Comparison of ENCODE assay signal across 1 cellular context in the genomic region with DNA sequence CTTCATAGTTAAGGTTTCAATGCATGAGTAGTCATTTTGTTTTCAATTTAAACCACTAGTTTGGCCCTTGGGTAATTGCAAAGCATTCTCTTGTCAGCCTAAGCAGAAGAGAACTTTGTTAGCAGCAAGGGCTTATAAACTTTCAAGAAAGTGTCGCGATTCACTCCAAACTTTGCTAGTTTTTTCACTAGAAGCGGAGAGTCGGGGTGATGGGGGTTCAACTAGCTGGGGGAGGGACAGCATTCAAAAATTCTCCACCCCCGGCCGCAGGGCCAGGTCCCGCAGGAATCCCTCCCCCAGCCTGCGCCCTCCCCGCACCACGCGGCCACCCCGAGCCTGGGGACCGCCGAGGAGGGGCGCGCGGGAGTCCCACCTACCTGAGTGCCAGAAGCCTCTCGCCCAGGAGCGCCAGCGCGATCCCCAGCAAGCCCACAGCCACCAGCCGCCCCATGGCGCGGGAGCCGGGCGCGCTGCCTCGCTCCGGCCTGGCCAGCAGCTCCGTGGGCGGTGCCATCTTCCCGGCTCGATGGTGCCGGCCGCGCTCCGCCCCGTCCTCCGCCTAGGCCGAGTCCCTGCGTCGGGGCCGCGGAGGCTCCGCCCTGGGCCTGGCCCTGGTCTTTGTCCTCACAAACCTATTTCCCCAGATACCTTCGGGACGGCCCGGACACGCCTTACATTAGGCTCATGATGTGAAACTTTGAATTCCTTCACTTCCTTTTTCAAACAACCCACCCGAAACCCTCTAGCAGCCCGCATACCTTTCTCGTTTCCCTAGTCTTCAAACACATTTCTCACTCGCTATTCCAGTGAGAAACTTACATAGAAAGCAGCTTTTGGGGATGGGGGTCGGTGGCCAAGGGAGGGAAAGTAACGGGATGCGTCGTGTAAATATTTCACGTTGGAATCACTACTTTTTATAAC.
A peak's percentile ranks its signal among the peaks of the same experiment; 100 is the strongest.
TF ChIP-seq lines count a peak whose summit lies in the region.

A gene (minus strand): TSS at position 528 of the 921 bp plus-strand sequence. CDS start 77 bp downstream, at position 451.

TF ChIP-seq in HepG2, 621 proteins besides CTCF, POLR2A, EP300 and RAD21 (continued from another document and continues in another):
- TF ChIP-seq, protein P1, sequence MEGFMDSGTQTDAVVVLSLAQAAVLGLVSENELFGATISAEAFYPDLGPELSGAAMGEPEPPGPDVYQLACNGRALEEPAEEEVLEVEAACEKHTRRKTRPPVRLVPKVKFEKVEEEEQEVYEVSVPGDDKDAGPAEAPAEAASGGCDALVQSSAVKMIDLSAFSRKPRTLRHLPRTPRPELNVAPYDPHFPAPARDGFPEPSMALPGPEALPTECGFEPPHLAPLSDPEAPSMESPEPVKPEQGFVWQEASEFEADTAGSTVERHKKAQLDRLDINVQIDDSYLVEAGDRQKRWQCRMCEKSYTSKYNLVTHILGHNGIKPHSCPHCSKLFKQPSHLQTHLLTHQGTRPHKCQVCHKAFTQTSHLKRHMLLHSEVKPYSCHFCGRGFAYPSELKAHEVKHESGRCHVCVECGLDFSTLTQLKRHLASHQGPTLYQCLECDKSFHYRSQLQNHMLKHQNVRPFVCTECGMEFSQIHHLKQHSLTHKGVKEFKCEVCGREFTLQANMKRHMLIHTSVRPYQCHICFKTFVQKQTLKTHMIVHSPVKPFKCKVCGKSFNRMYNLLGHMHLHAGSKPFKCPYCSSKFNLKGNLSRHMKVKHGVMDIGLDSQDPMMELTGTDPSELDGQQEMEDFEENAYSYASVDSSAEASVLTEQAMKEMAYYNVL (CRISPR knock-in tag; IDR thresholded peaks at IDR 0.05; ENCODE audit: borderline replicate concordance) = no peak
- TF ChIP-seq ZNF75D (CRISPR knock-in tag; IDR thresholded peaks at IDR 0.05; ENCODE audit: borderline replicate concordance) = no peak
- TF ChIP-seq NCOA5 (CRISPR knock-in tag; IDR thresholded peaks at IDR 0.05) = no peak
- TF ChIP-seq, protein P2, sequence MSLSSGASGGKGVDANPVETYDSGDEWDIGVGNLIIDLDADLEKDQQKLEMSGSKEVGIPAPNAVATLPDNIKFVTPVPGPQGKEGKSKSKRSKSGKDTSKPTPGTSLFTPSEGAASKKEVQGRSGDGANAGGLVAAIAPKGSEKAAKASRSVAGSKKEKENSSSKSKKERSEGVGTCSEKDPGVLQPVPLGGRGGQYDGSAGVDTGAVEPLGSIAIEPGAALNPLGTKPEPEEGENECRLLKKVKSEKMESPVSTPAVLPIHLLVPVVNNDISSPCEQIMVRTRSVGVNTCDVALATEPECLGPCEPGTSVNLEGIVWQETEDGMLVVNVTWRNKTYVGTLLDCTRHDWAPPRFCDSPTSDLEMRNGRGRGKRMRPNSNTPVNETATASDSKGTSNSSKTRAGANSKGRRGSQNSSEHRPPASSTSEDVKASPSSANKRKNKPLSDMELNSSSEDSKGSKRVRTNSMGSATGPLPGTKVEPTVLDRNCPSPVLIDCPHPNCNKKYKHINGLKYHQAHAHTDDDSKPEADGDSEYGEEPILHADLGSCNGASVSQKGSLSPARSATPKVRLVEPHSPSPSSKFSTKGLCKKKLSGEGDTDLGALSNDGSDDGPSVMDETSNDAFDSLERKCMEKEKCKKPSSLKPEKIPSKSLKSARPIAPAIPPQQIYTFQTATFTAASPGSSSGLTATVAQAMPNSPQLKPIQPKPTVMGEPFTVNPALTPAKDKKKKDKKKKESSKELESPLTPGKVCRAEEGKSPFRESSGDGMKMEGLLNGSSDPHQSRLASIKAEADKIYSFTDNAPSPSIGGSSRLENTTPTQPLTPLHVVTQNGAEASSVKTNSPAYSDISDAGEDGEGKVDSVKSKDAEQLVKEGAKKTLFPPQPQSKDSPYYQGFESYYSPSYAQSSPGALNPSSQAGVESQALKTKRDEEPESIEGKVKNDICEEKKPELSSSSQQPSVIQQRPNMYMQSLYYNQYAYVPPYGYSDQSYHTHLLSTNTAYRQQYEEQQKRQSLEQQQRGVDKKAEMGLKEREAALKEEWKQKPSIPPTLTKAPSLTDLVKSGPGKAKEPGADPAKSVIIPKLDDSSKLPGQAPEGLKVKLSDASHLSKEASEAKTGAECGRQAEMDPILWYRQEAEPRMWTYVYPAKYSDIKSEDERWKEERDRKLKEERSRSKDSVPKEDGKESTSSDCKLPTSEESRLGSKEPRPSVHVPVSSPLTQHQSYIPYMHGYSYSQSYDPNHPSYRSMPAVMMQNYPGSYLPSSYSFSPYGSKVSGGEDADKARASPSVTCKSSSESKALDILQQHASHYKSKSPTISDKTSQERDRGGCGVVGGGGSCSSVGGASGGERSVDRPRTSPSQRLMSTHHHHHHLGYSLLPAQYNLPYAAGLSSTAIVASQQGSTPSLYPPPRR (CRISPR knock-in tag; IDR thresholded peaks at IDR 0.05; ENCODE audit: borderline replicate concordance) = peak; percentile 22; the same call in 1 of the 2 replicates
- TF ChIP-seq ZNF136 (CRISPR knock-in tag; IDR thresholded peaks at IDR 0.05; ENCODE audit: low read depth) = no peak
- no peak; the same call in 1 of the 2 replicates for TF ChIP-seq ZNF230 (CRISPR knock-in tag; IDR thresholded peaks at IDR 0.05)
- peak; percentile 76 for TF ChIP-seq HNF4A (CRISPR knock-in tag; IDR thresholded peaks at IDR 0.05)
- TF ChIP-seq, protein P3, sequence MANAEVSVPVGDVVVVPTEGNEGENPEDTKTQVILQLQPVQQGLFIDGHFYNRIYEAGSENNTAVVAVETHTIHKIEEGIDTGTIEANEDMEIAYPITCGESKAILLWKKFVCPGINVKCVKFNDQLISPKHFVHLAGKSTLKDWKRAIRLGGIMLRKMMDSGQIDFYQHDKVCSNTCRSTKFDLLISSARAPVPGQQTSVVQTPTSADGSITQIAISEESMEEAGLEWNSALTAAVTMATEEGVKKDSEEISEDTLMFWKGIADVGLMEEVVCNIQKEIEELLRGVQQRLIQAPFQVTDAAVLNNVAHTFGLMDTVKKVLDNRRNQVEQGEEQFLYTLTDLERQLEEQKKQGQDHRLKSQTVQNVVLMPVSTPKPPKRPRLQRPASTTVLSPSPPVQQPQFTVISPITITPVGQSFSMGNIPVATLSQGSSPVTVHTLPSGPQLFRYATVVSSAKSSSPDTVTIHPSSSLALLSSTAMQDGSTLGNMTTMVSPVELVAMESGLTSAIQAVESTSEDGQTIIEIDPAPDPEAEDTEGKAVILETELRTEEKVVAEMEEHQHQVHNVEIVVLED (CRISPR knock-in tag; IDR thresholded peaks at IDR 0.05; ENCODE audit: borderline replicate concordance) = peak; percentile 58; the same call in 1 of the 2 replicates
- TF ChIP-seq ZNF629 (CRISPR knock-in tag; conservative IDR thresholded peaks at IDR 0.05) = peak; percentile 45
- TF ChIP-seq, protein P4, sequence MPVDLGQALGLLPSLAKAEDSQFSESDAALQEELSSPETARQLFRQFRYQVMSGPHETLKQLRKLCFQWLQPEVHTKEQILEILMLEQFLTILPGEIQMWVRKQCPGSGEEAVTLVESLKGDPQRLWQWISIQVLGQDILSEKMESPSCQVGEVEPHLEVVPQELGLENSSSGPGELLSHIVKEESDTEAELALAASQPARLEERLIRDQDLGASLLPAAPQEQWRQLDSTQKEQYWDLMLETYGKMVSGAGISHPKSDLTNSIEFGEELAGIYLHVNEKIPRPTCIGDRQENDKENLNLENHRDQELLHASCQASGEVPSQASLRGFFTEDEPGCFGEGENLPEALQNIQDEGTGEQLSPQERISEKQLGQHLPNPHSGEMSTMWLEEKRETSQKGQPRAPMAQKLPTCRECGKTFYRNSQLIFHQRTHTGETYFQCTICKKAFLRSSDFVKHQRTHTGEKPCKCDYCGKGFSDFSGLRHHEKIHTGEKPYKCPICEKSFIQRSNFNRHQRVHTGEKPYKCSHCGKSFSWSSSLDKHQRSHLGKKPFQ (CRISPR knock-in tag; IDR thresholded peaks at IDR 0.05; ENCODE audit: insufficient replicate concordance) = peak; percentile 53
- no peak for TF ChIP-seq ZNF7 (CRISPR knock-in tag; IDR thresholded peaks at IDR 0.05)
- no peak for TF ChIP-seq ZKSCAN5 (CRISPR knock-in tag; IDR thresholded peaks at IDR 0.05)
- TF ChIP-seq ZNF790 (CRISPR knock-in tag; IDR thresholded peaks at IDR 0.05; ENCODE audit: borderline replicate concordance) = peak; percentile 79; the same call in 1 of the 2 replicates
- TF ChIP-seq, protein P5, sequence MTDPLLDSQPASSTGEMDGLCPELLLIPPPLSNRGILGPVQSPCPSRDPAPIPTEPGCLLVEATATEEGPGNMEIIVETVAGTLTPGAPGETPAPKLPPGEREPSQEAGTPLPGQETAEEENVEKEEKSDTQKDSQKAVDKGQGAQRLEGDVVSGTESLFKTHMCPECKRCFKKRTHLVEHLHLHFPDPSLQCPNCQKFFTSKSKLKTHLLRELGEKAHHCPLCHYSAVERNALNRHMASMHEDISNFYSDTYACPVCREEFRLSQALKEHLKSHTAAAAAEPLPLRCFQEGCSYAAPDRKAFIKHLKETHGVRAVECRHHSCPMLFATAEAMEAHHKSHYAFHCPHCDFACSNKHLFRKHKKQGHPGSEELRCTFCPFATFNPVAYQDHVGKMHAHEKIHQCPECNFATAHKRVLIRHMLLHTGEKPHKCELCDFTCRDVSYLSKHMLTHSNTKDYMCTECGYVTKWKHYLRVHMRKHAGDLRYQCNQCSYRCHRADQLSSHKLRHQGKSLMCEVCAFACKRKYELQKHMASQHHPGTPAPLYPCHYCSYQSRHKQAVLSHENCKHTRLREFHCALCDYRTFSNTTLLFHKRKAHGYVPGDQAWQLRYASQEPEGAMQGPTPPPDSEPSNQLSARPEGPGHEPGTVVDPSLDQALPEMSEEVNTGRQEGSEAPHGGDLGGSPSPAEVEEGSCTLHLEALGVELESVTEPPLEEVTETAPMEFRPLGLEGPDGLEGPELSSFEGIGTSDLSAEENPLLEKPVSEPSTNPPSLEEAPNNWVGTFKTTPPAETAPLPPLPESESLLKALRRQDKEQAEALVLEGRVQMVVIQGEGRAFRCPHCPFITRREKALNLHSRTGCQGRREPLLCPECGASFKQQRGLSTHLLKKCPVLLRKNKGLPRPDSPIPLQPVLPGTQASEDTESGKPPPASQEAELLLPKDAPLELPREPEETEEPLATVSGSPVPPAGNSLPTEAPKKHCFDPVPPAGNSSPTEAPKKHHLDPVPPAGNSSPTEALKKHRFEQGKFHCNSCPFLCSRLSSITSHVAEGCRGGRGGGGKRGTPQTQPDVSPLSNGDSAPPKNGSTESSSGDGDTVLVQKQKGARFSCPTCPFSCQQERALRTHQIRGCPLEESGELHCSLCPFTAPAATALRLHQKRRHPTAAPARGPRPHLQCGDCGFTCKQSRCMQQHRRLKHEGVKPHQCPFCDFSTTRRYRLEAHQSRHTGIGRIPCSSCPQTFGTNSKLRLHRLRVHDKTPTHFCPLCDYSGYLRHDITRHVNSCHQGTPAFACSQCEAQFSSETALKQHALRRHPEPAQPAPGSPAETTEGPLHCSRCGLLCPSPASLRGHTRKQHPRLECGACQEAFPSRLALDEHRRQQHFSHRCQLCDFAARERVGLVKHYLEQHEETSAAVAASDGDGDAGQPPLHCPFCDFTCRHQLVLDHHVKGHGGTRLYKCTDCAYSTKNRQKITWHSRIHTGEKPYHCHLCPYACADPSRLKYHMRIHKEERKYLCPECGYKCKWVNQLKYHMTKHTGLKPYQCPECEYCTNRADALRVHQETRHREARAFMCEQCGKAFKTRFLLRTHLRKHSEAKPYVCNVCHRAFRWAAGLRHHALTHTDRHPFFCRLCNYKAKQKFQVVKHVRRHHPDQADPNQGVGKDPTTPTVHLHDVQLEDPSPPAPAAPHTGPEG (CRISPR knock-in tag; IDR thresholded peaks at IDR 0.05) = no peak
- no peak for TF ChIP-seq CC2D1A (CRISPR knock-in tag; IDR thresholded peaks at IDR 0.05)
- TF ChIP-seq, protein P6, sequence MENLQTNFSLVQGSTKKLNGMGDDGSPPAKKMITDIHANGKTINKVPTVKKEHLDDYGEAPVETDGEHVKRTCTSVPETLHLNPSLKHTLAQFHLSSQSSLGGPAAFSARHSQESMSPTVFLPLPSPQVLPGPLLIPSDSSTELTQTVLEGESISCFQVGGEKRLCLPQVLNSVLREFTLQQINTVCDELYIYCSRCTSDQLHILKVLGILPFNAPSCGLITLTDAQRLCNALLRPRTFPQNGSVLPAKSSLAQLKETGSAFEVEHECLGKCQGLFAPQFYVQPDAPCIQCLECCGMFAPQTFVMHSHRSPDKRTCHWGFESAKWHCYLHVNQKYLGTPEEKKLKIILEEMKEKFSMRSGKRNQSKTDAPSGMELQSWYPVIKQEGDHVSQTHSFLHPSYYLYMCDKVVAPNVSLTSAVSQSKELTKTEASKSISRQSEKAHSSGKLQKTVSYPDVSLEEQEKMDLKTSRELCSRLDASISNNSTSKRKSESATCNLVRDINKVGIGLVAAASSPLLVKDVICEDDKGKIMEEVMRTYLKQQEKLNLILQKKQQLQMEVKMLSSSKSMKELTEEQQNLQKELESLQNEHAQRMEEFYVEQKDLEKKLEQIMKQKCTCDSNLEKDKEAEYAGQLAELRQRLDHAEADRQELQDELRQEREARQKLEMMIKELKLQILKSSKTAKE (CRISPR knock-in tag; IDR thresholded peaks at IDR 0.05; ENCODE audit: borderline replicate concordance) = no peak
- TF ChIP-seq ATAD3A (CRISPR knock-in tag; IDR thresholded peaks at IDR 0.05) = no peak
- peak; percentile 69; the same call in 1 of the 2 replicates for TF ChIP-seq PPARG (CRISPR knock-in tag; conservative IDR thresholded peaks at IDR 0.05)
- peak; percentile 88 for TF ChIP-seq ZNF891 (CRISPR knock-in tag; IDR thresholded peaks at IDR 0.05)
- TF ChIP-seq MAFG (CRISPR knock-in tag; IDR thresholded peaks at IDR 0.05) = no peak
- TF ChIP-seq, protein P7, sequence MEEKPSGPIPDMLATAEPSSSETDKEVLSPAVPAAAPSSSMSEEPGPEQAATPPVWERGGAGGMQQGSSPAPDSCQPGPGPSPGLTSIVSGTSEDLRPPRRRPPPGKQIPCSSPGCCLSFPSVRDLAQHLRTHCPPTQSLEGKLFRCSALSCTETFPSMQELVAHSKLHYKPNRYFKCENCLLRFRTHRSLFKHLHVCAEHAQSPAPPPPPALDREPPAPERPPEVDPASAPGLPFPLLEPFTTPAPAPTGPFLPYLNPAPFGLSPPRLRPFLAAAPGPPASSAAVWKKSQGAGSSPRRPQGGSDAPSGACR (CRISPR knock-in tag; IDR thresholded peaks at IDR 0.05) = 0 out of 2 replicates have a peak, but pooled peaks have one; percentile 68
- TF ChIP-seq, protein P8, sequence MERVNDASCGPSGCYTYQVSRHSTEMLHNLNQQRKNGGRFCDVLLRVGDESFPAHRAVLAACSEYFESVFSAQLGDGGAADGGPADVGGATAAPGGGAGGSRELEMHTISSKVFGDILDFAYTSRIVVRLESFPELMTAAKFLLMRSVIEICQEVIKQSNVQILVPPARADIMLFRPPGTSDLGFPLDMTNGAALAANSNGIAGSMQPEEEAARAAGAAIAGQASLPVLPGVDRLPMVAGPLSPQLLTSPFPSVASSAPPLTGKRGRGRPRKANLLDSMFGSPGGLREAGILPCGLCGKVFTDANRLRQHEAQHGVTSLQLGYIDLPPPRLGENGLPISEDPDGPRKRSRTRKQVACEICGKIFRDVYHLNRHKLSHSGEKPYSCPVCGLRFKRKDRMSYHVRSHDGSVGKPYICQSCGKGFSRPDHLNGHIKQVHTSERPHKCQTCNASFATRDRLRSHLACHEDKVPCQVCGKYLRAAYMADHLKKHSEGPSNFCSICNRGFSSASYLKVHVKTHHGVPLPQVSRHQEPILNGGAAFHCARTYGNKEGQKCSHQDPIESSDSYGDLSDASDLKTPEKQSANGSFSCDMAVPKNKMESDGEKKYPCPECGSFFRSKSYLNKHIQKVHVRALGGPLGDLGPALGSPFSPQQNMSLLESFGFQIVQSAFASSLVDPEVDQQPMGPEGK (CRISPR knock-in tag; IDR thresholded peaks at IDR 0.05) = peak; percentile 97
- TF ChIP-seq ZNF776 (CRISPR knock-in tag; IDR thresholded peaks at IDR 0.05) = no peak; the same call in 1 of the 2 replicates
